ENCODE assay signal across 8 cellular contexts in the genomic region with DNA sequence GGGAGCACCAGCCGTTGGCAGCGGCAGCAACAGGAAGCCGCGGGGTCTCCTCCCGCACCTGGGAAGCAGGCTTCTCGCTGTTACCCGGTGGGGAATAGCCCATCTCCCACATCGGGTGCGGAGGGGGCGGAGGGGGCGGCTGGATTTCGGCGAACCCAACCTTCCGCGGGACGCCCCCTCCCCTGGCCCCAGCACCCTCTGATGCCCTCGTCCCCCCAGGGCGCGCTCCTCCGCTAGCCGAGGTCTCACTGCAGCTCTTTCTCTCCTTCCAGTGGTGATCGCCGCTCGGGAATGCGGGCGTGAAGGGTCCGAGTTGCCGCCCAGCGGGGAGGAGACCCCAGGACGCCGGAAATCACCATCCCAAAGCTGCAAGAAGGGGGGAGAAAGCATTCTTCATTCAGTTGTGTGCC. TPM values are rescaled to one million over a fixed set of nuclear protein-coding genes. Genes with fewer than 3 reads are reported as not detected.
DNase-seq lines count a peak whose midpoint lies in the region; ATAC-seq and TF ChIP-seq lines count a peak whose summit lies in the region.

No MANE protein-coding gene starts in this region.

- peak overlapping the region; percentile 54; the same call in 1 of the 2 replicates for H2AFZ ChIP-seq in OCI-LY3 (ENCODE audit: low read depth, low read length)

- H3K4me2 ChIP-seq in OCI-LY3 (ENCODE audit: low read length): peak overlapping the region; percentile 99

- no peak for DNase-seq in activated CD4-positive, alpha-beta T cell treated with anti-CD3 and anti-CD28 coated beads, Interleukin-2, amount 10 ng/mL, durations not matched to agents 7 days and 5 days
- no peak for DNase-seq in activated CD4-positive, alpha-beta T cell treated with anti-CD3 and anti-CD28 coated beads for 4 hours
- peak; percentile 76 for DNase-seq in ecto neural progenitor cell (ENCODE audit: low spot score)
- no peak for DNase-seq in stimulated activated CD4-positive, alpha-beta T cell treated with anti-CD3 and anti-CD28 coated beads, Interleukin-2, amount 100 ng/mL, for 24 hours
- no peak for DNase-seq in stimulated activated CD4-positive, alpha-beta T cell treated with anti-CD3 and anti-CD28 coated beads, Interleukin-15, amount 100 ng/mL, for 24 hours

- H3K9me3 Mint-ChIP-seq in activated CD4-positive, alpha-beta T cell treated with anti-CD3 and anti-CD28 coated beads, Interleukin-2, amount 10 ng/mL, durations not matched to agents 7 days and 5 days: peaks cover 5% of the 10 kb centered on the region

- TF ChIP-seq CTCF in OCI-LY3 (IDR thresholded peaks at IDR 0.05; ENCODE audit: low read depth, low read length): no peak

- peak overlapping the region; percentile 47; the same call in 1 of the 2 replicates for H3K9ac ChIP-seq in OCI-LY3 (ENCODE audit: low read length)
- H3K9ac ChIP-seq in mucosa of rectum (ENCODE audit: low read depth in 1 of 2, low read length in 2 of 2): peak overlapping the region; percentile 87 to 99

- CTCF ChIA-PET in activated CD4-positive, alpha-beta T cell treated with anti-CD3 and anti-CD28 coated beads, Interleukin-2, amount 10 ng/mL, durations not matched to agents 7 days and 5 days (lab: Charles Lee): interaction anchor here (0.7 to 6.5 kb wide), 8 partner anchors 16 to 703 kb away, joined by 3 to 110 read pairs (median 5); no protein-coding TSS in a partner anchor

- H3K4me3 ChIP-seq in OCI-LY3 (ENCODE audit: low read length) (peak overlapping the region; percentile 90), mucosa of rectum (ENCODE audit: low read length in 2 of 2) (peak overlapping the region; percentile 81 to 88)

- H3K27me3 ChIP-seq in OCI-LY3 (ENCODE audit: low read depth, low read length) (peaks cover 12% of the 10 kb centered on the region), mucosa of rectum (ENCODE audit: control insufficient read depth in 2 of 2, insufficient read depth in 2 of 2, low read length in 2 of 2) (no peaks in the 10 kb centered on the region)

- H3K4me1 Mint-ChIP-seq in activated CD4-positive, alpha-beta T cell treated with anti-CD3 and anti-CD28 coated beads, Interleukin-2, amount 10 ng/mL, durations not matched to agents 7 days and 5 days: peaks cover 18% of the 10 kb centered on the region

- H3K27ac Mint-ChIP-seq in activated CD4-positive, alpha-beta T cell treated with anti-CD3 and anti-CD28 coated beads, Interleukin-2, amount 10 ng/mL, durations not matched to agents 7 days and 5 days: peak overlapping the region; percentile 85

- H4K20me1 ChIP-seq in OCI-LY3 (ENCODE audit: insufficient read depth, low read length): no peaks in the 10 kb centered on the region

- H3K79me2 ChIP-seq in OCI-LY3 (ENCODE audit: low read length): no peaks in the 10 kb centered on the region

- H3K27ac ChIP-seq in OCI-LY3 (ENCODE audit: low read length) (no peak overlapping the region), mucosa of rectum (ENCODE audit: low read depth in 2 of 2, low read length in 2 of 2) (peak overlapping the region; percentile 99)

- no peak for ATAC-seq in GM21786 (IDR thresholded peaks at IDR 0.05; ENCODE audit: unreplicated experiment)

- H3K4me1 ChIP-seq in OCI-LY3 (ENCODE audit: low read length): peaks cover 10% of the 10 kb centered on the region
- peaks cover 16 to 18% of the 10 kb centered on the region in 2 donors for H3K4me1 ChIP-seq in mucosa of rectum (ENCODE audit: control insufficient read depth in 2 of 2, insufficient read depth in 2 of 2, low read length in 2 of 2)

- H3K36me3 ChIP-seq in OCI-LY3 (replicated peaks; ENCODE audit: low read depth, low read length) (no peaks in the 10 kb centered on the region), mucosa of rectum (ENCODE audit: control insufficient read depth in 2 of 2, insufficient read depth in 2 of 2, low read length in 2 of 2) (no peaks in the 10 kb centered on the region)

- POLR2A ChIA-PET in activated CD4-positive, alpha-beta T cell treated with anti-CD3 and anti-CD28 coated beads, Interleukin-2, amount 10 ng/mL, durations not matched to agents 7 days and 5 days (lab: Charles Lee): interaction anchor here (0.6 kb wide), 1 partner anchor 171 kb away, joined by 3 read pairs; the partner anchor contains the start of gene CDKN3

- peaks cover 5% of the 10 kb centered on the region for H3K36me3 Mint-ChIP-seq in activated CD4-positive, alpha-beta T cell treated with anti-CD3 and anti-CD28 coated beads, Interleukin-2, amount 10 ng/mL, durations not matched to agents 7 days and 5 days (ENCODE audit: low read depth)

- peaks cover 6% of the 10 kb centered on the region; the same call in 1 of the 2 replicates for H3K9me3 ChIP-seq in OCI-LY3 (ENCODE audit: insufficient read depth, low read length)
- H3K9me3 ChIP-seq in mucosa of rectum (ENCODE audit: control insufficient read depth in 2 of 2, low read length in 2 of 2): no peaks in the 10 kb centered on the region

- H3K4me3 Mint-ChIP-seq in activated CD4-positive, alpha-beta T cell treated with anti-CD3 and anti-CD28 coated beads, Interleukin-2, amount 10 ng/mL, durations not matched to agents 7 days and 5 days: peak overlapping the region; percentile 84

- peaks cover 45% of the 10 kb centered on the region for H3K27me3 Mint-ChIP-seq in activated CD4-positive, alpha-beta T cell treated with anti-CD3 and anti-CD28 coated beads, Interleukin-2, amount 10 ng/mL, durations not matched to agents 7 days and 5 days

RNA-seq across cellular contexts. Expression of gene SAMD4A, which starts 0.3 kb away (rescaled TPM):
- under 1 TPM; 0.54 to 0.62 TPM for total RNA-seq in activated CD4-positive, alpha-beta T cell treated with anti-CD3 and anti-CD28 coated beads, Interleukin-2, amount 10 ng/mL, durations not matched to agents 7 days and 5 days

RNA-seq across cellular contexts. Expression of gene CGRRF1, which starts 57.5 kb away (rescaled TPM):
- 1 to 10 TPM; 9.6 to 9.7 TPM for total RNA-seq in activated CD4-positive, alpha-beta T cell treated with anti-CD3 and anti-CD28 coated beads, Interleukin-2, amount 10 ng/mL, durations not matched to agents 7 days and 5 days
